In the genomic region with DNA sequence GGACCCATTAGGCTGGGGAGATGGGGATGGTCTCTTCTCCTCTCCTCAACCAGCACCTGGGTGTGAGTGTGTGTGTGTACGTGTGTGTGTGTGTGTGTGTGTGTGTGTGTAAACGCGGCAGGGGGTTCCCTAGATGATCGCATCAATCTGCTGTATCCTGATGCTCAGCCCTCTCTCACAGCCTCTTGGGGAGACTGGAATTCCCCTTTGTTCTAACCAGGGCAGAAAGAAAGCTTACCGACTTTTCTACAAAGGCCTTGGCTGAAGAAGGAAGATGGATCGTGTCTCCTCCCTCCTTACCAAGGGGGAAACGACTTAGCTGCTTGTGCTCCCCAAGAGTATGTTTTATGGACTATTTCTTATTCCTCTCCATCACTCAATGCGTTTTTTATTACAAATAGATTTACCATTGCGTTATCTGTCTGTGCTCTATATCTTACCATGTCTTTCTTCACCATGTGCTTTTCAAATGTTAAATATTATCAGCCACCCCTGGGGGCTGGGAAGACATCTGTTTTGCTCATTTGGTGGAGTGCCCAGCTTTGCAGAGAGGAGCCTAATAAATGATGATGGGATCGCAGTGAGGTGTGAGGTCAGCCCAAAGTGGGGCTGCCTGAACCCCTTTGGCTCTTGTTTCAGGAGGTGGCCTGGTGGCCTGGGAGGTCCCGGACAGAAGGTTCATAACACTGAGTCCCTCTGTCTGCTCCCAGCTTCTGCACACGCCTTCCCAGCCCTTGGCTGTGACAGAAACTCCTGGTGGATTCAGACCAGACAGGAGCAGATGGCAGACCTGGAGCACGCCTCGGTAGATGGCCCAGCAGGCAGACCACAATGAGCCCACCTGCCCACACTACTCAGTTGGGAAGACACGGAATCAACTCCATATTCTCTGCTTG, we compare ENCODE assay signal across 16 cellular contexts.
"Had no signal": no experiment of that assay in that cellular context is flagged by ENCODE, and none has a peak within 500 bp of the region (broad histone marks: within the 10 kb centered on the region; RNA-seq: fewer than 3 reads in every experiment).

No MANE protein-coding gene starts in this region.

- H3K36me3 ChIP-seq: colonic mucosa, esophagus squamous epithelium, suprapubic skin, upper lobe of left lung had no signal

- H3K9me3 ChIP-seq: colonic mucosa, esophagus squamous epithelium, mucosa of descending colon, suprapubic skin, upper lobe of left lung had no signal

- H3K36me3 Mint-ChIP-seq: naive thymus-derived CD4-positive, alpha-beta T cell had no signal

- H3K27ac Mint-ChIP-seq: activated T-helper 17 cell treated with anti-CD3 and anti-CD28 coated beads, Interleukin-2, amount 50 U/mL, for 72 hours had no signal

- H3K27ac ChIP-seq: colonic mucosa, esophagus squamous epithelium, suprapubic skin, upper lobe of left lung had no signal

- ATAC-seq: activated T-helper 17 cell treated with anti-CD3 and anti-CD28 coated beads, Interleukin-2, amount 50 U/mL, for 72 hours; left lobe of liver; mucosa of descending colon; naive thymus-derived CD4-positive, alpha-beta T cell; stimulated activated naive CD8-positive, alpha-beta T cell treated with anti-CD3 and anti-CD28 coated beads, Interleukin-15, Interleukin-2, amounts not matched to agents 100 U/mL and 50 U/mL, for 24 hours had no signal

- H3K9me3 Mint-ChIP-seq: activated T-helper 17 cell treated with anti-CD3 and anti-CD28 coated beads, Interleukin-2, amount 50 U/mL, for 72 hours had no signal

- H3K27me3 ChIP-seq: colonic mucosa, suprapubic skin, upper lobe of left lung had no signal

- H3K4me3 ChIP-seq: colonic mucosa, esophagus squamous epithelium, mucosa of descending colon, suprapubic skin, upper lobe of left lung had no signal

- DNase-seq: activated CD4-positive, CD25-positive, alpha-beta regulatory T cell treated with anti-CD3 and anti-CD28 coated beads, Interleukin-2, amount 50 U/mL, for 72 hours; activated naive CD4-positive, alpha-beta T cell treated with Interleukin-2 at 50 U/mL for 16 hours; colonic mucosa; esophagus squamous epithelium; hippocampal formation; mucosa of descending colon; naive thymus-derived CD4-positive, alpha-beta T cell; posterior cingulate gyrus; stimulated activated CD4-positive, alpha-beta T cell treated with anti-CD3 and anti-CD28 coated beads, Interleukin-15, amount 100 ng/mL, for 24 hours; stimulated activated CD4-positive, alpha-beta T cell treated with anti-CD3 and anti-CD28 coated beads, Interleukin-4, amount 100 ng/mL, for 4 hours; stimulated activated CD8-positive, alpha-beta memory T cell treated with anti-CD3 and anti-CD28 coated beads, Interleukin-4, amount 100 ng/mL, for 48 hours; stimulated activated naive CD8-positive, alpha-beta T cell treated with anti-CD3 and anti-CD28 coated beads, Interleukin-15, Interleukin-2, amounts not matched to agents 100 U/mL and 50 U/mL, for 24 hours; upper lobe of left lung had no signal

- H3K4me3 Mint-ChIP-seq: activated T-helper 17 cell treated with anti-CD3 and anti-CD28 coated beads, Interleukin-2, amount 50 U/mL, for 72 hours had no signal

- H3K4me1 ChIP-seq: colonic mucosa, suprapubic skin had no signal

- H3K27me3 Mint-ChIP-seq: activated T-helper 17 cell treated with anti-CD3 and anti-CD28 coated beads, Interleukin-2, amount 50 U/mL, for 72 hours had no signal
